Comparison of ENCODE assay signal across 8 cellular contexts in genomic region chrX:150362599-150363481, GRCh38. TPM values are rescaled to one million over a fixed set of nuclear protein-coding genes. Genes with fewer than 3 reads are reported as not detected.
DNase-seq lines count a peak whose midpoint lies in the region; ATAC-seq, FAIRE-seq and TF ChIP-seq lines count a peak whose summit lies in the region.

A gene with protein sequence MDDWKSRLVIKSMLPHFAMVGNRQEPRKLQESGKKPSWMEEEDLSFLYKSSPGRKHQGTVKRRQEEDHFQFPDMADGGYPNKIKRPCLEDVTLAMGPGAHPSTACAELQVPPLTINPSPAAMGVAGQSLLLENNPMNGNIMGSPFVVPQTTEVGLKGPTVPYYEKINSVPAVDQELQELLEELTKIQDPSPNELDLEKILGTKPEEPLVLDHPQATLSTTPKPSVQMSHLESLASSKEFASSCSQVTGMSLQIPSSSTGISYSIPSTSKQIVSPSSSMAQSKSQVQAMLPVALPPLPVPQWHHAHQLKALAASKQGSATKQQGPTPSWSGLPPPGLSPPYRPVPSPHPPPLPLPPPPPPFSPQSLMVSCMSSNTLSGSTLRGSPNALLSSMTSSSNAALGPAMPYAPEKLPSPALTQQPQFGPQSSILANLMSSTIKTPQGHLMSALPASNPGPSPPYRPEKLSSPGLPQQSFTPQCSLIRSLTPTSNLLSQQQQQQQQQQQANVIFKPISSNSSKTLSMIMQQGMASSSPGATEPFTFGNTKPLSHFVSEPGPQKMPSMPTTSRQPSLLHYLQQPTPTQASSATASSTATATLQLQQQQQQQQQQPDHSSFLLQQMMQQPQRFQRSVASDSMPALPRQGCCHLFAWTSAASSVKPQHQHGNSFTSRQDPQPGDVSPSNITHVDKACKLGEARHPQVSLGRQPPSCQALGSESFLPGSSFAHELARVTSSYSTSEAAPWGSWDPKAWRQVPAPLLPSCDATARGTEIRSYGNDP (plus strand): TSS chrX:150363317. CDS start chrX:150445517, 82,200 bp downstream.

- intact Hi-C loops in K562 (cut with micrococcal nuclease) (no loop called here), psoas muscle (cut with DNase I) (loop anchor here (5.0 to 10.0 kb wide), 6 partner anchors 122 to 398 kb away; no protein-coding TSS in a partner anchor)

- peaks cover 38% of the 10 kb centered on the region for H3K27me3 Mint-ChIP-seq in T-helper 2 cell treated with Interferon-gamma antibody and Interleukin-4, amounts not matched to agents 5 μg/mL and 100 μg/mL, for 36 hours (ENCODE audit: low read depth)

- no peaks in the 10 kb centered on the region for H3K9me3 ChIP-seq in A549
- H3K9me3 ChIP-seq in K562 (replicated peaks; ENCODE audit: control insufficient read depth, insufficient read depth, low read depth, low read length), result no peaks in the 10 kb centered on the region
- H3K9me3 ChIP-seq in psoas muscle, result no peaks in the 10 kb centered on the region

- BruUV-seq in K562 (replicated peaks; lab: Mats Ljungman, UMichigan), result no TSS peak

- no peaks in the 10 kb centered on the region for H3K79me2 ChIP-seq in K562 (ENCODE audit: control insufficient read depth, insufficient read depth, low read length)

- H3K36me3 ChIP-seq in K562 (ENCODE audit: control insufficient read depth, insufficient read depth, low read length) (no peaks in the 10 kb centered on the region), psoas muscle (ENCODE audit: insufficient read depth in 1 of 2, low read depth in 1 of 2) (no peaks in the 10 kb centered on the region)

- H3K27ac ChIP-seq in A549 (peak within 1 kb of the TSS; percentile 71 to 90), K562 (ENCODE audit: extremely low read depth, low read depth, low read length) (no peak within 1 kb of the TSS), psoas muscle (peak within 1 kb of the TSS; percentile 86)

- TF ChIP-seq EP300 in A549 (IDR thresholded peaks at IDR 0.05) (no peak), K562 (IDR thresholded peaks at IDR 0.05; ENCODE audit: low read length) (no peak)

- peak; percentile 60 to 74 for ATAC-seq in A549
- peak; percentile 63 for ATAC-seq in K562
- peak; percentile 77 to 82 (median 79) for ATAC-seq in psoas muscle
- no peak for ATAC-seq in GM18861 (IDR thresholded peaks at IDR 0.05; ENCODE audit: unreplicated experiment)
- ATAC-seq in GM21423 (IDR thresholded peaks at IDR 0.05; ENCODE audit: unreplicated experiment), result no peak

- DNase-seq in A549 (ENCODE audit: low read depth in 1 of 2, low spot score in 1 of 2) (peak; percentile 47 to 82), H4 (ENCODE audit: low spot score) (peak; percentile 63), K562 (ENCODE audit: extremely low read depth in 1 of 4, low spot score in 3 of 4) (peak; percentile 20 to 49 (median 42)), hippocampal formation (lab: John Stamatoyannopoulos, UW) (peak; percentile 19 to 47), psoas muscle (peak; percentile 78 to 85)
- peak; percentile 66 for DNase-seq in T-helper 2 cell treated with Interferon-gamma antibody and Interleukin-4, amounts not matched to agents 5 μg/mL and 100 μg/mL, for 36 hours (ENCODE audit: low spot score)

- peaks cover 18% of the 10 kb centered on the region for H3K4me1 Mint-ChIP-seq in T-helper 2 cell treated with Interferon-gamma antibody and Interleukin-4, amounts not matched to agents 5 μg/mL and 100 μg/mL, for 36 hours (ENCODE audit: low read depth)

- in situ Hi-C loops in K562 (cut with MboI), result no loop called here

- H3K9ac ChIP-seq in K562 (ENCODE audit: insufficient read depth in 1 of 2, low read depth in 2 of 2, low read length in 2 of 2), result peak within 1 kb of the TSS in 1 of 2 experiments; percentile 58; a peak in 1 of 4 replicates

- FAIRE-seq in A549 (lab: Jason Lieb, UNC) (no peak), K562 (lab: Jason Lieb, UNC) (no peak)

- no peaks in the 10 kb centered on the region for H3K9me3 Mint-ChIP-seq in T-helper 2 cell treated with Interferon-gamma antibody and Interleukin-4, amounts not matched to agents 5 μg/mL and 100 μg/mL, for 36 hours

- no peaks in the 10 kb centered on the region for H3K9me1 ChIP-seq in K562 (ENCODE audit: control insufficient read depth, insufficient read depth, low read length)

- H2AFZ ChIP-seq in K562 (ENCODE audit: low read depth, low read length), result 0 out of 2 replicates have a peak within 1 kb of the TSS, but pooled peaks have one; percentile 32

- CTCF ChIA-PET in A549 (lab: Yijun Ruan, JAX), result interaction anchor here (0.6 to 3.1 kb wide), 23 partner anchors 9 to 413 kb away, joined by 3 to 13 read pairs (median 4); no protein-coding TSS in a partner anchor
- CTCF ChIA-PET in K562 (lab: Yijun Ruan, JAX; ENCODE audit: low intra/inter-chr PET ratio), result no interaction called here

- H3K27ac Mint-ChIP-seq in T-helper 2 cell treated with Interferon-gamma antibody and Interleukin-4, amounts not matched to agents 5 μg/mL and 100 μg/mL, for 36 hours, result no peak within 1 kb of the TSS

- H3K4me2 ChIP-seq in A549 (peak within 1 kb of the TSS; percentile 97), K562 (ENCODE audit: insufficient read depth, low read length) (no peak within 1 kb of the TSS)

- H3K4me3 ChIP-seq in A549 (peak within 1 kb of the TSS; percentile 66), K562 (no peak within 1 kb of the TSS; the same call in 1 of the 2 replicates), psoas muscle (peak within 1 kb of the TSS; percentile 72)

- TF ChIP-seq RAD21 in A549 (conservative IDR thresholded peaks at IDR 0.05 in 1 of 2, IDR thresholded peaks at IDR 0.05 in 1 of 2) (no peak; a peak in 1 of 5 replicates), K562 (CRISPR knock-in tag; conservative IDR thresholded peaks at IDR 0.05 in 1 of 2, IDR thresholded peaks at IDR 0.05 in 1 of 2) (no peak)

- H3K4me3 Mint-ChIP-seq in T-helper 2 cell treated with Interferon-gamma antibody and Interleukin-4, amounts not matched to agents 5 μg/mL and 100 μg/mL, for 36 hours, result peak within 1 kb of the TSS; percentile 89

- H4K20me1 ChIP-seq in K562 (replicated peaks; ENCODE audit: control insufficient read depth, insufficient read depth, low read length), result no peaks in the 10 kb centered on the region

- H3K27me3 ChIP-seq in K562 (ENCODE audit: control insufficient read depth in 2 of 2, insufficient read depth in 2 of 2, low read length in 2 of 2) (peaks cover 0 to 69% of the 10 kb centered on the region in 2 experiments; a peak in 2 of 5 replicates), psoas muscle (ENCODE audit: insufficient read depth in 3 of 3, low read length in 2 of 3) (peaks cover 0 to 6% (median 0%) of the 10 kb centered on the region in 3 donors)

- POLR2A ChIA-PET in A549 (lab: Yijun Ruan, JAX), result interaction anchor here (1.0 to 3.3 kb wide), 3 partner anchors 178 to 424 kb away, joined by 3 to 28 read pairs (median 3); partner anchors contain the start of gene EOLA2
- POLR2A ChIA-PET in K562 (lab: Yijun Ruan, JAX), result interaction anchor here (0.6 kb wide), 2 partner anchors 47 to 143 kb away, joined by 3 to 4 read pairs; no protein-coding TSS in a partner anchor

- H3K4me1 ChIP-seq in A549 (peaks cover 23% of the 10 kb centered on the region), K562 (replicated peaks in 1 of 2; ENCODE audit: control insufficient read depth in 2 of 2, insufficient read depth in 2 of 2, low read length in 2 of 2) (peaks cover 0 to 35% of the 10 kb centered on the region in 2 experiments; a peak in 3 of 5 replicates), psoas muscle (no peaks in the 10 kb centered on the region)

- H3K36me3 Mint-ChIP-seq in T-helper 2 cell treated with Interferon-gamma antibody and Interleukin-4, amounts not matched to agents 5 μg/mL and 100 μg/mL, for 36 hours (ENCODE audit: low read depth), result no peaks in the 10 kb centered on the region

- TF ChIP-seq CTCF in A549 (IDR thresholded peaks at IDR 0.05), result no peak
- TF ChIP-seq CTCF in K562 (IDR thresholded peaks at IDR 0.05 in 2 of 3, conservative IDR thresholded peaks at IDR 0.05 in 1 of 3; ENCODE audit: insufficient read depth in 2 of 3, low read depth in 1 of 3, low read length in 3 of 3), result no peak
- TF ChIP-seq CTCF in psoas muscle (IDR thresholded peaks at IDR 0.05), result no peak

- TF ChIP-seq POLR2A in A549 (IDR thresholded peaks at IDR 0.05; ENCODE audit: low read length) (peak; percentile 44), K562 (conservative IDR thresholded peaks at IDR 0.05) (no peak)

- WGBS in A549 (ENCODE audit: missing lambda C conversion rate), result 0% methylated on average over 10 of the region's 88 CpGs
- 6% methylated on average over 24 of the region's 88 CpGs for WGBS in K562 (ENCODE audit: insufficient coverage, low coverage, missing lambda C conversion rate)
- WGBS in psoas muscle, 3 donors, result 0 to 27% (median 1%) methylated on average over 33 to 88 of the region's 88 CpGs

TF ChIP-seq in A549, 52 proteins besides CTCF, POLR2A, EP300 and RAD21 (continues in another document):
- no peak for TF ChIP-seq CBX2 (IDR thresholded peaks at IDR 0.05; ENCODE audit: borderline replicate concordance, low read depth)

TF ChIP-seq in K562, 482 proteins besides CTCF, POLR2A, EP300 and RAD21 (continues in another document):
- TF ChIP-seq PML (IDR thresholded peaks at IDR 0.05; ENCODE audit: low read length), result no peak

RNA-seq across cellular contexts. Expression of the gene that starts here (rescaled TPM):
- polyA plus RNA-seq in A549 (2011; rRNA removed) (1.2 and 1.9 TPM in 2 replicates), A549 (2017; fragmentation: RNase III; extraction: RNeasy Plus Mini Kit Qiagen cat#74134 plus additional on column Dnase treatment) (2.3 to 2.5 TPM (median 2.4 TPM) in 3 replicates), K562 (2011; rRNA removed) (not detected in 2 replicates), K562 (2014; fragmentation: Illumina TruSeq; extraction: Trizol) (not detected in 2 replicates), K562 (2014; fragmentation: Nextera tagmentation; extraction: Ambion mirVana) (not detected), K562 (2014; rRNA removed) (0.12 TPM in 1 of 2 replicates, not detected in the other), psoas muscle (1 to 10 TPM; 1.3 to 4.5 (median 2.3) TPM)
- 2.2 and 3.5 TPM in 2 replicates for polyA plus RNA-seq in A549 (2012; cell fraction: cytosol; rRNA removed)
- 11.3 and 12.6 TPM in 2 replicates for polyA plus RNA-seq in A549 (2012; cell fraction: nucleus; rRNA removed)
- 1.0 and 1.4 TPM in 2 replicates for polyA minus RNA-seq in A549 (2011; rRNA and poly(A)+ RNA removed)
- total RNA-seq in H4 (2014; rRNA removed; shearing (Covaris generic)), result 0.35 and 1.6 TPM in 2 replicates
- total RNA-seq in K562 (2011; cell fraction: chromatin; rRNA removed; ENCODE audit: low replicate concordance), result 0.09 TPM in 1 of 2 replicates, not detected in the other
- total RNA-seq in K562 (2011; cell fraction: nucleolus; rRNA removed), result not detected in 2 replicates
- total RNA-seq in K562 (2011; cell fraction: nucleoplasm; rRNA removed), result not detected in 2 replicates
- total RNA-seq in K562 (2014; rRNA removed) (not detected in 2 replicates), K562 (2014; rRNA removed; fragmentation: Illumina TruSeq; extraction: Trizol) (not detected in 2 replicates), K562 (2015; rRNA removed; fragmentation: Illumina TruSeq; extraction: Trizol) (not detected in 2 replicates), K562 (2021) (0.18 TPM in 1 of 2 replicates, not detected in the other), psoas muscle (1 to 10 TPM; 1.4 to 2.5 (median 2.0) TPM)
- 0.03 TPM in 1 of 2 replicates, not detected in the other for polyA plus RNA-seq in K562 (2011; cell fraction: cytosol; rRNA removed)
- polyA plus RNA-seq in K562 (2011; cell fraction: nucleus; rRNA removed), result 0.10 TPM in 1 of 2 replicates, not detected in the other
- 0.03 TPM in 1 of 2 replicates, not detected in the other for polyA plus RNA-seq in K562 (2012)
- not detected in 2 replicates for polyA minus RNA-seq in K562 (2011; rRNA and poly(A)+ RNA removed)
- not detected in 2 replicates for polyA minus RNA-seq in K562 (2011; cell fraction: cytosol; rRNA and poly(A)+ RNA removed)
- polyA minus RNA-seq in K562 (2011; cell fraction: nucleus; rRNA and poly(A)+ RNA removed), result not detected in 2 replicates

Comparison
In these comparisons a context has a peak if more than half of its experiments do, and no peak if none do; other contexts are left out.
1. Peak in DNase-seq and ATAC-seq in K562; RNA of the gene not detected or under 1 TPM.
2. ATAC-seq: peak in A549 (2 of 2) and psoas muscle (4 of 4); none in GM18861 (single experiment) and GM21423 (single experiment).
3. Of the 35 proteins assayed by ChIP-seq in both K562 and A549: peak only in K562: none; only in A549: E2F6, MAX and POLR2A; in both: none; in neither: 31; mixed calls (peak in some experiments, not most) for 1.
4. Peak in every context shown above with its lines, with median percentiles within 50 percentile points of each other: DNase-seq.